ENCODE assay signal across 8 cellular contexts in genomic region chr3:51391566-51392300, GRCh38. TPM values are rescaled to one million over a fixed set of nuclear protein-coding genes. Genes with fewer than 3 reads are reported as not detected.
DNase-seq lines count a peak whose midpoint lies in the region; ATAC-seq and TF ChIP-seq lines count a peak whose summit lies in the region.

No MANE protein-coding gene starts in this region.

- POLR2A ChIA-PET in SK-N-SH (lab: Yijun Ruan, JAX): no interaction called here
- POLR2A ChIA-PET in activated B cell treated with CpG ODN at 0.5 μM for 24 hours (lab: Charles Lee): interaction anchor here (1.1 to 2.3 kb wide), 2 partner anchors 108 to 823 kb away, joined by 3 to 9 read pairs; partner anchors contain the start of gene DCAF1

- no peaks in the 10 kb centered on the region for H3K9me3 Mint-ChIP-seq in activated B cell treated with CpG ODN at 0.5 μM for 24 hours
- H3K9me3 Mint-ChIP-seq in dendritic cell treated with granulocyte-macrophage colony-stimulating factor and Interleukin-4, amounts not matched to agents 40 ng/mL and 50 ng/mL, for 4 days: no peaks in the 10 kb centered on the region

- TF ChIP-seq POLR2A in right lobe of liver (IDR thresholded peaks at IDR 0.05): no peak

- H3F3A ChIP-seq in SK-N-SH (replicated peaks; ENCODE audit: insufficient read depth): peaks cover 49% of the 10 kb centered on the region

- H3K9me3 ChIP-seq in SK-N-SH: no peaks in the 10 kb centered on the region
- no peaks in the 10 kb centered on the region for H3K9me3 ChIP-seq in right lobe of liver

- no peaks in the 10 kb centered on the region for H3K27me3 ChIP-seq in SK-N-SH (ENCODE audit: insufficient read depth)
- no peaks in the 10 kb centered on the region for H3K27me3 ChIP-seq in right lobe of liver

- no peak for ATAC-seq in SK-N-SH treated with all-trans-retinoic acid at 6 μM for 48 hours
- ATAC-seq in HG03139 (IDR thresholded peaks at IDR 0.05; ENCODE audit: unreplicated experiment): peak; percentile 17
- ATAC-seq in activated B cell treated with CpG ODN at 0.5 μM for 24 hours (ENCODE audit: low read depth): peak; percentile 3
- no peak for ATAC-seq in right lobe of liver
- ATAC-seq in stimulated activated naive CD8-positive, alpha-beta T cell treated with anti-CD3 and anti-CD28 coated beads, Interleukin-15, Interleukin-2, amounts not matched to agents 100 U/mL and 50 U/mL, for 24 hours: no peak
- ATAC-seq in HG03469 (IDR thresholded peaks at IDR 0.05; ENCODE audit: unreplicated experiment): no peak

- peaks cover 59% of the 10 kb centered on the region for H3K4me1 Mint-ChIP-seq in activated B cell treated with CpG ODN at 0.5 μM for 24 hours
- H3K4me1 Mint-ChIP-seq in dendritic cell treated with granulocyte-macrophage colony-stimulating factor and Interleukin-4, amounts not matched to agents 40 ng/mL and 50 ng/mL, for 4 days (ENCODE audit: low read depth): peaks cover 88% of the 10 kb centered on the region

- peaks cover 57% of the 10 kb centered on the region for H3K36me3 Mint-ChIP-seq in activated B cell treated with CpG ODN at 0.5 μM for 24 hours (ENCODE audit: low read depth)
- H3K36me3 Mint-ChIP-seq in dendritic cell treated with granulocyte-macrophage colony-stimulating factor and Interleukin-4, amounts not matched to agents 40 ng/mL and 50 ng/mL, for 4 days (ENCODE audit: low read depth): peaks cover 92% of the 10 kb centered on the region

- CTCF ChIA-PET in SK-N-SH (lab: Yijun Ruan, JAX): interaction anchor here (0.8 to 3.9 kb wide), 4 partner anchors 10 to 290 kb away, joined by 3 to 27 read pairs (median 10); no protein-coding TSS in a partner anchor
- CTCF ChIA-PET in activated B cell treated with CpG ODN at 0.5 μM for 24 hours (lab: Charles Lee): interaction anchor here (1.1 to 2.4 kb wide), 2 partner anchors 9 to 294 kb away, joined by 3 to 6 read pairs; no protein-coding TSS in a partner anchor

- H3K4me3 ChIP-seq in SK-N-SH (ENCODE audit: low read depth in 2 of 2, low read length in 1 of 2) (peak overlapping the region; percentile 76 to 89), right lobe of liver (peak overlapping the region; percentile 63 to 82 (median 77))

- TF ChIP-seq RAD21 in SK-N-SH (IDR thresholded peaks at IDR 0.05; ENCODE audit: low read length): no peak

- H3K4me3 Mint-ChIP-seq in activated B cell treated with CpG ODN at 0.5 μM for 24 hours: peak overlapping the region; percentile 82
- H3K4me3 Mint-ChIP-seq in dendritic cell treated with granulocyte-macrophage colony-stimulating factor and Interleukin-4, amounts not matched to agents 40 ng/mL and 50 ng/mL, for 4 days: peak overlapping the region; percentile 81

- intact Hi-C loops in activated B cell treated with CpG ODN at 0.5 μM for 24 hours (cut with micrococcal nuclease) (loop anchor here (1.0 to 2.0 kb wide), 6 partner anchors 109 to 1099 kb away; partner anchors contain the start of genes ABHD14A, ABHD14B, DCAF1 and IFRD2), right lobe of liver (cut with DNase I) (loop anchor here (10.0 kb wide), 2 partner anchors 103 to 113 kb away; partner anchors contain the start of gene DCAF1 (in 1 of the 2))
- intact Hi-C loops in dendritic cell treated with granulocyte-macrophage colony-stimulating factor and Interleukin-4, amounts not matched to agents 40 ng/mL and 50 ng/mL, for 4 days (cut with micrococcal nuclease): loop anchor here (1.0 kb wide), 2 partner anchors 10 to 43 kb away; no protein-coding TSS in a partner anchor

- TF ChIP-seq CTCF in SK-N-SH (IDR thresholded peaks at IDR 0.05) (no peak), activated B cell treated with CpG ODN at 0.5 μM for 24 hours (IDR thresholded peaks at IDR 0.05) (no peak), right lobe of liver (IDR thresholded peaks at IDR 0.05) (no peak)

- H3K36me3 ChIP-seq in SK-N-SH (replicated peaks in 1 of 2; ENCODE audit: control insufficient read depth in 1 of 2, insufficient read depth in 2 of 2, low read length in 1 of 2) (peaks cover 39 to 74% of the 10 kb centered on the region in 2 experiments), right lobe of liver (peaks cover 0 to 43% (median 24%) of the 10 kb centered on the region in 4 donors)

- H3K4me1 ChIP-seq in SK-N-SH (ENCODE audit: control insufficient read depth in 1 of 2, insufficient read depth in 2 of 2, low read depth in 1 of 2, low read length in 1 of 2): peaks cover 22 to 73% of the 10 kb centered on the region in 2 experiments
- H3K4me1 ChIP-seq in right lobe of liver: peaks cover 0 to 51% (median 20%) of the 10 kb centered on the region in 4 donors

- no peaks in the 10 kb centered on the region for H3K27me3 Mint-ChIP-seq in activated B cell treated with CpG ODN at 0.5 μM for 24 hours
- no peaks in the 10 kb centered on the region for H3K27me3 Mint-ChIP-seq in dendritic cell treated with granulocyte-macrophage colony-stimulating factor and Interleukin-4, amounts not matched to agents 40 ng/mL and 50 ng/mL, for 4 days

- H2AFZ ChIP-seq in SK-N-SH (ENCODE audit: low read depth): no peak overlapping the region

- H3K4me2 ChIP-seq in SK-N-SH: peak overlapping the region; percentile 98

- H3K9me2 ChIP-seq in SK-N-SH: no peaks in the 10 kb centered on the region

- 7% methylated on average over 6 of the region's 109 CpGs for WGBS in SK-N-SH (ENCODE audit: low lambda C conversion rate)
- 0% methylated on average over 4 of the region's 109 CpGs for WGBS in right lobe of liver (ENCODE audit: insufficient coverage, low coverage, low lambda C conversion rate, missing lambda C conversion rate)

- H3K27ac ChIP-seq in SK-N-SH (ENCODE audit: low read depth in 2 of 2, low read length in 1 of 2) (peak overlapping the region; percentile 52 to 76), right lobe of liver (peak overlapping the region; percentile 36 to 78 (median 76))

- H3K79me2 ChIP-seq in SK-N-SH (ENCODE audit: insufficient read depth): peaks cover 87% of the 10 kb centered on the region

- peak overlapping the region; percentile 73 for H3K27ac Mint-ChIP-seq in activated B cell treated with CpG ODN at 0.5 μM for 24 hours
- H3K27ac Mint-ChIP-seq in dendritic cell treated with granulocyte-macrophage colony-stimulating factor and Interleukin-4, amounts not matched to agents 40 ng/mL and 50 ng/mL, for 4 days: peak overlapping the region; percentile 81

- peak overlapping the region; percentile 85 for H3K9ac ChIP-seq in SK-N-SH

- TF ChIP-seq EP300 in SK-N-SH (IDR thresholded peaks at IDR 0.05; ENCODE audit: borderline replicate concordance in 1 of 2, low read depth in 1 of 2, low read length in 1 of 2): no peak

- peaks cover 58% of the 10 kb centered on the region for H4K20me1 ChIP-seq in SK-N-SH (ENCODE audit: insufficient read depth)

- DNase-seq in SK-N-SH (peak; percentile 65), activated B cell treated with CpG ODN at 0.5 μM for 24 hours (no peak), right lobe of liver (peak in 2 of 3 donors; percentile 51 to 66)
- DNase-seq in stimulated activated naive CD8-positive, alpha-beta T cell treated with anti-CD3 and anti-CD28 coated beads, Interleukin-15, Interleukin-2, amounts not matched to agents 100 U/mL and 50 U/mL, for 24 hours: peak; percentile 38

TF ChIP-seq in SK-N-SH, 30 proteins besides CTCF, POLR2A, EP300 and RAD21:
- TF ChIP-seq RXRA (IDR thresholded peaks at IDR 0.05; ENCODE audit: borderline replicate concordance, low read depth): no peak
- peak; percentile 72 for TF ChIP-seq MAX (IDR thresholded peaks at IDR 0.05; ENCODE audit: low read depth)

TF ChIP-seq in SK-N-SH treated with all-trans-retinoic acid at 6 μM for 48 hours, 23 proteins besides CTCF, POLR2A, EP300 and RAD21:
- TF ChIP-seq RARB (CRISPR knock-in tag; IDR thresholded peaks at IDR 0.05) (no peak), ISL1 (CRISPR knock-in tag; IDR thresholded peaks at IDR 0.05) (no peak), TCF4 (CRISPR knock-in tag; IDR thresholded peaks at IDR 0.05; ENCODE audit: borderline replicate concordance) (no peak), ZFP30 (CRISPR knock-in tag; IDR thresholded peaks at IDR 0.05) (no peak; the same call in 1 of the 2 replicates), ZFP3 (CRISPR knock-in tag; IDR thresholded peaks at IDR 0.05) (no peak), SNAI2 (CRISPR knock-in tag; IDR thresholded peaks at IDR 0.05) (no peak)

RNA-seq across cellular contexts. Expression of gene RBM15B, which starts 0.6 kb away (rescaled TPM):
- 11.3 and 17.0 TPM in 2 replicates for polyA plus RNA-seq in SK-N-SH (2012; rRNA removed)
- polyA plus RNA-seq in SK-N-SH (2012; cell fraction: cytosol; rRNA removed): 12.3 and 17.2 TPM in 2 replicates
- polyA plus RNA-seq in SK-N-SH (2012; cell fraction: nucleus; rRNA removed): 9.4 and 9.8 TPM in 2 replicates
- total RNA-seq in activated B cell treated with CpG ODN at 0.5 μM for 24 hours (28.0 and 28.9 TPM in 2 replicates), right lobe of liver (10 to 100 TPM in 2 of 6 experiments, 1 to 10 TPM in 4; 7.1 to 14.1 (median 9.4) TPM)

RNA-seq across cellular contexts. Expression of gene MANF, which starts 6.6 kb away (rescaled TPM):
- polyA plus RNA-seq in SK-N-SH (2012; rRNA removed): 118 and 121 TPM in 2 replicates
- polyA plus RNA-seq in SK-N-SH (2012; cell fraction: cytosol; rRNA removed): 151 and 220 TPM in 2 replicates
- 27.1 and 39.2 TPM in 2 replicates for polyA plus RNA-seq in SK-N-SH (2012; cell fraction: nucleus; rRNA removed)
- total RNA-seq in activated B cell treated with CpG ODN at 0.5 μM for 24 hours (64.2 and 66.1 TPM in 2 replicates), right lobe of liver (100 to 1,000 TPM in 2 of 6 experiments, 10 to 100 TPM in 4; 60.9 to 128 (median 81.8) TPM)

Comparison
In these comparisons a context has a peak if more than half of its experiments do, and no peak if none do; other contexts are left out.
1. ATAC-seq: peak in HG03139 (single experiment) and activated B cell treated with CpG ODN at 0.5 μM for 24 hours (single experiment); none in SK-N-SH treated with all-trans-retinoic acid at 6 μM for 48 hours (single experiment), right lobe of liver (0 of 4), stimulated activated naive CD8-positive, alpha-beta T cell treated with anti-CD3 and anti-CD28 coated beads, Interleukin-15, Interleukin-2, amounts not matched to agents 100 U/mL and 50 U/mL, for 24 hours (single experiment) and HG03469 (single experiment).